1 cellular context compared by ENCODE assay signal in genomic region chr20:33568378-33569289, GRCh38.
TF ChIP-seq lines count a peak whose summit lies in the region.

No MANE protein-coding gene starts in this region.

TF ChIP-seq in GM23338, 12 proteins besides CTCF, POLR2A, EP300 and RAD21 (continued from another document):
- TF ChIP-seq ZNF462 (CRISPR knock-in tag; IDR thresholded peaks at IDR 0.05), result 0 out of 2 replicates have a peak, but pooled peaks have one; percentile 25
- TF ChIP-seq EZH2 (IDR thresholded peaks at IDR 0.05; ENCODE audit: low read depth, unreplicated experiment), result no peak
- no peak for TF ChIP-seq ZNF331 (CRISPR knock-in tag; IDR thresholded peaks at IDR 0.05; ENCODE audit: low read depth)
